8 cellular contexts compared by ENCODE assay signal in the genomic region with DNA sequence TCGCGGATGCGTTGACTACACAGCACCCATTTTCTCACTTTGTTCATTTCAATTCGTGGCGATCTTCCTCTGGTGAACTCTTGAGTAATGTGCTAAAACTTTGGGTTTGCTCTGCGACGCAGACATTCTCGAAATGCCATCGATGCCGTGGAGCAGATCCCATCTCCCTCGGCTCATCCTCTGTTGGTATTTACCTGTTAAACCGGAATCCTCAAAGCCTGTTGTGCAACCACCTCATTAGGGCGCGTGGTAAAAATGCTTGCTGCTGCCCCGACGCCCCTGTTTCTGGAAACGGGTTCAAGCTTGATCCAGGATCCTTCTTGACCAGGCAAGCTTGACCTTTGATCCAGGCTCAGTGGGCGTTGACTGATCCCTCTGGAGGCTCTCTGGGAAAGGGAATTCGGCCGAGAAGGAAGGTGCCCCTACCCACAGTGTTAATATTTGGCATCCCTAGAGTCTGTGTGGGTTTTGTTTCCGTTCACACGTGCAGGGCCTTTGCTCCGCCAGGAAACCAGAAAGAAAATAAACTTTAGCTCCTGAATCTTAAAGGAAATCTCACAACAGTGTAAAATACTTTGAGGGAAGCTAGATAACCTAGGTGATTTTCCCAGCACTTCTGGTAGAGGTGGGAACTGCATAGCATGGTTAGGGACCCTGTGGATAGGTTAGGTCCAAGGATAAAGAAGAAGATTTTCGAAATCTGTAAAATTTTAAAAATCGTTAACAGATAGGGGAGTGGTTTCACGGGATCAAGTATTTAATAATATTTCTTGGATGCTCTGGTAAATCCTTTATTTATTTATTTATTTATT. TPM values are rescaled to one million over a fixed set of nuclear protein-coding genes. Genes with fewer than 3 reads are reported as not detected.
A peak's percentile ranks its signal among the peaks of the same experiment; 100 is the strongest.
DNase-seq lines count a peak whose midpoint lies in the region; ATAC-seq, FAIRE-seq and TF ChIP-seq lines count a peak whose summit lies in the region.

No MANE protein-coding gene starts in this region.

- H3K27ac Mint-ChIP-seq in CD8-positive, alpha-beta T cell: peak overlapping the region; percentile 99

- peak in 5 of 7 experiments; percentile 11 to 52 (median 21) for DNase-seq in CD8-positive, alpha-beta T cell
- peak in 1 of 2 experiments; percentile 48 for DNase-seq in SJSA1 (ENCODE audit: low read depth in 1 of 2, low spot score in 2 of 2)
- DNase-seq in bronchial epithelial cell (ENCODE audit: low read depth): peak; percentile 65
- DNase-seq in kidney epithelial cell (ENCODE audit: low read depth): peak; percentile 58
- peak; percentile 6 for DNase-seq in stimulated activated CD4-positive, alpha-beta T cell treated with anti-CD3 and anti-CD28 coated beads, Interleukin-4, amount 100 ng/mL, for 1 hour

- H3K27me3 Mint-ChIP-seq in CD8-positive, alpha-beta T cell (ENCODE audit: low read depth): no peaks in the 10 kb centered on the region

- H3K4me1 ChIP-seq in CD8-positive, alpha-beta T cell (ENCODE audit: insufficient read depth, low read length): peaks cover 56% of the 10 kb centered on the region
- H3K4me1 ChIP-seq in SJSA1 (replicated peaks): peaks cover 30% of the 10 kb centered on the region

- ATAC-seq in CD8-positive, alpha-beta T cell: no peak
- peak; percentile 1 for ATAC-seq in HG02852 (IDR thresholded peaks at IDR 0.05; ENCODE audit: unreplicated experiment)
- ATAC-seq in HG03280 (IDR thresholded peaks at IDR 0.05; ENCODE audit: unreplicated experiment): no peak
- no peak for ATAC-seq in GM21717 (IDR thresholded peaks at IDR 0.05; ENCODE audit: unreplicated experiment)

- H3K4me3 ChIP-seq in CD8-positive, alpha-beta T cell (ENCODE audit: low read depth, low read length): peak overlapping the region; percentile 71
- H3K4me3 ChIP-seq in SJSA1 (peak overlapping the region; percentile 100), bronchial epithelial cell (ENCODE audit: low read depth, low read length) (peak overlapping the region; percentile 76), kidney epithelial cell (ENCODE audit: low read depth, low read length) (peak overlapping the region; percentile 100)

- no peak for TF ChIP-seq CTCF in CD8-positive, alpha-beta T cell (IDR thresholded peaks at IDR 0.05)
- no peak for TF ChIP-seq CTCF in bronchial epithelial cell (IDR thresholded peaks at IDR 0.05; ENCODE audit: insufficient read depth, low read length, severe bottlenecking)
- TF ChIP-seq CTCF in kidney epithelial cell (IDR thresholded peaks at IDR 0.05; ENCODE audit: insufficient read depth, low read length, poor library complexity, severe bottlenecking): no peak

- FAIRE-seq in bronchial epithelial cell (lab: Jason Lieb, UNC): no peak

- H3K4me1 Mint-ChIP-seq in CD8-positive, alpha-beta T cell (ENCODE audit: low read depth): peaks cover 57% of the 10 kb centered on the region

- H3K27ac ChIP-seq in CD8-positive, alpha-beta T cell (ENCODE audit: low read depth, low read length): peak overlapping the region; percentile 89
- peak overlapping the region; percentile 96 for H3K27ac ChIP-seq in SJSA1

- POLR2A ChIA-PET in CD8-positive, alpha-beta T cell (lab: Charles Lee): interaction anchor here (0.6 to 2.8 kb wide), 8 partner anchors 10 to 192 kb away, joined by 3 to 13 read pairs (median 6); partner anchors contain the start of gene GPI

- H3K36me3 Mint-ChIP-seq in CD8-positive, alpha-beta T cell: peaks cover 28% of the 10 kb centered on the region

- no peaks in the 10 kb centered on the region for H3K9me3 ChIP-seq in CD8-positive, alpha-beta T cell (ENCODE audit: low read length)
- no peaks in the 10 kb centered on the region for H3K9me3 ChIP-seq in SJSA1 (replicated peaks)

- H3K9me3 Mint-ChIP-seq in CD8-positive, alpha-beta T cell: no peaks in the 10 kb centered on the region

- intact Hi-C loops in CD8-positive, alpha-beta T cell (cut with DNase I, micrococcal nuclease): loop anchor here (2.0 to 5.0 kb wide), 7 partner anchors 39 to 504 kb away; partner anchors contain the start of genes GARRE1 (in 1 of the 2), SCGB2B2 (in 1 of the 2) and ZNF302 (in 1 of the 2)

- peak overlapping the region; percentile 94 for H3K4me3 Mint-ChIP-seq in CD8-positive, alpha-beta T cell

- H3K27me3 ChIP-seq in CD8-positive, alpha-beta T cell (ENCODE audit: insufficient read depth, low read length): no peaks in the 10 kb centered on the region
- H3K27me3 ChIP-seq in SJSA1 (replicated peaks) (no peaks in the 10 kb centered on the region), bronchial epithelial cell (ENCODE audit: control insufficient read depth, insufficient read depth, low read length) (no peaks in the 10 kb centered on the region), kidney epithelial cell (ENCODE audit: control insufficient read depth, insufficient read depth, low read length) (no peaks in the 10 kb centered on the region)

- no peaks in the 10 kb centered on the region for H3K36me3 ChIP-seq in CD8-positive, alpha-beta T cell (ENCODE audit: insufficient read depth, low read length)
- peaks cover 37% of the 10 kb centered on the region for H3K36me3 ChIP-seq in SJSA1
- peaks cover 1% of the 10 kb centered on the region for H3K36me3 ChIP-seq in bronchial epithelial cell (ENCODE audit: control insufficient read depth, insufficient read depth, low read length)
- peaks cover 1% of the 10 kb centered on the region for H3K36me3 ChIP-seq in kidney epithelial cell (ENCODE audit: control insufficient read depth, insufficient read depth, low read length)

- CTCF ChIA-PET in CD8-positive, alpha-beta T cell (lab: Charles Lee): interaction anchor here (1.0 to 1.5 kb wide), 2 partner anchors 163 to 164 kb away, joined by 3 read pairs; no protein-coding TSS in a partner anchor

RNA-seq across cellular contexts. Expression of gene LSM14A, which starts 1.0 kb away (rescaled TPM):
- total RNA-seq in CD8-positive, alpha-beta T cell: 100 to 1,000 TPM; 233 to 246 TPM
- total RNA-seq in SJSA1 (2014; rRNA removed; shearing (Covaris generic)): 33.5 and 61.4 TPM in 2 replicates
- 86.1 and 142 TPM in 2 replicates for total RNA-seq in bronchial epithelial cell
- 105 and 106 TPM in 2 replicates for total RNA-seq in kidney epithelial cell
